In the genomic region with DNA sequence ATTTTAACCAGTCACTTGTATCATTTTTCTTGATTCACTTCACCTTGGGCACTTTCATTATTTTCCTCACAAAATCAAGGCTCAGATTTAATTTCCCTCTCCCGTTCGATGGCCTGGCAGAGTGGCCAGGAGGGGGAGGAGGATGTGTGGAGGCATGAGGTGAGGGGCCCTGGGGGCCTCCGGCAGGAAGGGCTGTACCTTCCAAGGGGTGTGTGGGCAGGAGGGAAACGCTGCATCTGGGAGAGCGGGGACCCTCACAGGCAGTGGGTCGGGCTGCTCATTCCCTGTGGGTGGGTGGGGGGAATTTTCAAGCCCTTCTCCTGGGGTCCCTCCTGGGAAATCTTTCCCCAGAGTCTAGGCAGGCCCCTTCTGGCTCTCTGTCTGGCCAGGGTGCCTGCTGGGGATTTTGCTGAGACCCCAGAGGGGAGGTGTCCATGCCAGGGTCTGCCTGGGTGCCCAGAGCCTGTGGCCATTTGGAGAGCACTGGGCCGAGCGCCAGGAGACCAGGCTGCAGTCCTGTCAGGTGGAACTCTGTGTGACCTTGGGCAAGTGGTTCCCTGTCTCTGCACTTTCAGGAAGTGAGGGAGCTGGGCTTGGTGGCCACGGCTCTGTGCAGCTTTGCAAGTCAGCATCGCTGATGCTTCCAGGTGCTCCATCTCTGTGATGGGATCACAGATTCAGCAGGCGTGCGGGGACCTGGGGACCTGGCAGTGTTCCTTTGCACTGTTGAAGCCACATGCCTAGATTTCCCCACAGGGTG, we compare ENCODE assay signal across 1 cellular context.
TF ChIP-seq lines count a peak whose summit lies in the region.

No MANE protein-coding gene starts in this region.

TF ChIP-seq in H1, 55 proteins besides CTCF, POLR2A, EP300 and RAD21:
- TF ChIP-seq TBP (IDR thresholded peaks at IDR 0.05; ENCODE audit: low read depth, low read length) (no peak), SP1 (IDR thresholded peaks at IDR 0.05; ENCODE audit: low read depth, low read length) (no peak), EGR1 (IDR thresholded peaks at IDR 0.05; ENCODE audit: borderline replicate concordance, low read depth, low read length) (no peak), GTF2F1 (IDR thresholded peaks at IDR 0.05; ENCODE audit: borderline replicate concordance, low read depth, low read length) (no peak), CHD2 (IDR thresholded peaks at IDR 0.05; ENCODE audit: low read length) (no peak), SP4 (IDR thresholded peaks at IDR 0.05; ENCODE audit: low read length) (no peak), TCF12 (IDR thresholded peaks at IDR 0.05; ENCODE audit: low read depth, low read length) (no peak), POU5F1 (IDR thresholded peaks at IDR 0.05; ENCODE audit: low read depth, low read length) (no peak), EZH2 (IDR thresholded peaks at IDR 0.05; ENCODE audit: low read depth, low read length, severe bottlenecking) (no peak), GABPA (IDR thresholded peaks at IDR 0.05; ENCODE audit: borderline replicate concordance, insufficient read depth, low read length) (no peak), SIRT6 (IDR thresholded peaks at IDR 0.05; ENCODE audit: low read length) (no peak), ZNF274 (IDR thresholded peaks at IDR 0.05; ENCODE audit: borderline replicate concordance, extremely low read depth, low read length) (no peak), JUND (IDR thresholded peaks at IDR 0.05; ENCODE audit: low read length) (no peak), RXRA (IDR thresholded peaks at IDR 0.05; ENCODE audit: insufficient read depth, low read depth, low read length) (no peak), CEBPB (IDR thresholded peaks at IDR 0.05; ENCODE audit: low read depth, low read length) (no peak), NANOG (IDR thresholded peaks at IDR 0.05; ENCODE audit: insufficient read depth, low read depth, low read length, poor library complexity, severe bottlenecking) (no peak), HDAC6 (IDR thresholded peaks at IDR 0.05; ENCODE audit: low read depth, low read length) (no peak), SRF (IDR thresholded peaks at IDR 0.05; ENCODE audit: low read depth, low read length) (no peak), BACH1 (IDR thresholded peaks at IDR 0.05; ENCODE audit: low read length) (no peak)
